24 cellular contexts compared by ENCODE assay signal in genomic region chr9:135882011-135882410, GRCh38. TPM values are rescaled to one million over a fixed set of nuclear protein-coding genes. Genes with fewer than 3 reads are reported as not detected.
DNase-seq lines count a peak whose midpoint lies in the region; ATAC-seq and TF ChIP-seq lines count a peak whose summit lies in the region.
"Had no signal": no experiment of that assay in that cellular context is flagged by ENCODE, and none has a peak within 500 bp of the region (broad histone marks: within the 10 kb centered on the region; RNA-seq: fewer than 3 reads in every experiment).

No MANE protein-coding gene starts in this region.

- peaks cover 0 to 12% (median 11%) of the 10 kb centered on the region in 3 experiments; a peak in 6 of 7 replicates for H3K36me3 Mint-ChIP-seq in H9 (ENCODE audit: insufficient read depth in 1 of 3, low read depth in 3 of 3)
- peaks cover 5% of the 10 kb centered on the region for H3K36me3 Mint-ChIP-seq in Calu3 (ENCODE audit: insufficient read depth, unreplicated experiment)

- no peak for TF ChIP-seq EP300 in stomach (IDR thresholded peaks at IDR 0.05)

- DNase-seq in H9: no peak
- DNase-seq in colonic mucosa: peak; percentile 13
- DNase-seq in mesenchymal stem cell: no peak
- DNase-seq in stomach: peak; percentile 15
- DNase-seq in Calu3: no peak
- DNase-seq in NCI-H2171 treated with DMSO at 0.1 percent for 48 hours (lab: John Stamatoyannopoulos, UW): no peak
- no peak for DNase-seq in stimulated activated naive CD8-positive, alpha-beta T cell treated with anti-CD3 and anti-CD28 coated beads, Interleukin-15, Interleukin-2, amounts not matched to agents 100 U/mL and 50 U/mL, for 24 hours
- DNase-seq: C1 segment of cervical spinal cord; Kasumi-1; MV-4-11; NCI-H1105; NCI-H1436 treated with DMSO at 0.1 percent for 48 hours; NCI-H1930; NCI-H2107; NCI-H446; NCI-H524 treated with DMSO at 0.1 percent for 48 hours; NCI-H82; NK-92 treated with Interleukin-12 subunit alpha and Interleukin-12 subunit beta, amount 100 ng/mL, for 24 hours; PC-3; SJCRH30 had no signal

- H3K9me3 Mint-ChIP-seq in H9 (no peaks in the 10 kb centered on the region), Calu3 (ENCODE audit: low read depth, unreplicated experiment) (no peaks in the 10 kb centered on the region)
- H3K9me3 Mint-ChIP-seq: CD8-positive, alpha-beta T cell had no signal

- H2AK5ac ChIP-seq in H9 (ENCODE audit: insufficient read length, low read length) (no peak overlapping the region), mesenchymal stem cell (ENCODE audit: low read length, severe bottlenecking) (no peak overlapping the region)

- H2BK5ac ChIP-seq in H9 (ENCODE audit: insufficient read length, low read length): no peak overlapping the region
- H2BK5ac ChIP-seq in mesenchymal stem cell (ENCODE audit: low read depth, low read length, poor library complexity, severe bottlenecking): no peak overlapping the region

- H2BK12ac ChIP-seq in H9 (ENCODE audit: insufficient read length, low read depth, low read length) (no peak overlapping the region), mesenchymal stem cell (ENCODE audit: low read length in 2 of 2) (no peak overlapping the region)

- no peak overlapping the region for H3K23ac ChIP-seq in H9 (ENCODE audit: insufficient read length, low read depth, low read length)
- H3K23ac ChIP-seq in mesenchymal stem cell (ENCODE audit: low read length in 2 of 2): no peak overlapping the region

- no CpG with 5 or more reads among the region's 12 CpGs for WGBS in H9 (ENCODE audit: extremely low coverage, insufficient read length, low lambda C conversion rate)
- WGBS in mesenchymal stem cell: 91% methylated on average over 12 of the region's 12 CpGs
- 83 to 87% (median 86%) methylated on average over 10 to 12 of the region's 12 CpGs for WGBS in stomach, 5 donors

- H3K79me1 ChIP-seq in H9 (ENCODE audit: insufficient read depth, low read depth, low read length, poor library complexity, severe bottlenecking): peaks cover 11% of the 10 kb centered on the region
- H3K79me1 ChIP-seq in mesenchymal stem cell (replicated peaks; ENCODE audit: low read length, poor library complexity, severe bottlenecking): peaks cover 27% of the 10 kb centered on the region

- peaks cover 61% of the 10 kb centered on the region for H3K79me2 ChIP-seq in H9 (ENCODE audit: insufficient read depth, low read length)

- H3K9ac ChIP-seq in H9 (ENCODE audit: extremely low read depth, insufficient read length, low read length) (no peak overlapping the region), colonic mucosa (ENCODE audit: low read depth in 2 of 2, low read length in 2 of 2) (no peak overlapping the region), mesenchymal stem cell (ENCODE audit: low read length) (no peak overlapping the region)

- no TSS peak for BruUV-seq in Calu3 (replicated peaks; lab: Mats Ljungman, UMichigan)

- H2AFZ ChIP-seq in H9 (ENCODE audit: low read length) (no peak overlapping the region), mesenchymal stem cell (ENCODE audit: low read depth, low read length) (no peak overlapping the region)

- H3K4me1 ChIP-seq in H9 (ENCODE audit: insufficient read depth, low read length) (peaks cover 8% of the 10 kb centered on the region), colonic mucosa (no peaks in the 10 kb centered on the region), mesenchymal stem cell (ENCODE audit: control insufficient read depth, insufficient read depth, low read depth, low read length) (peaks cover 45% of the 10 kb centered on the region), stomach (peaks cover 22 to 37% (median 30%) of the 10 kb centered on the region in 4 donors)

- no peaks in the 10 kb centered on the region for H3K27me3 ChIP-seq in H9 (ENCODE audit: insufficient read depth, low read length)
- no peaks in the 10 kb centered on the region for H3K27me3 ChIP-seq in colonic mucosa
- H3K27me3 ChIP-seq in mesenchymal stem cell (ENCODE audit: control insufficient read depth in 1 of 2, insufficient read depth in 1 of 2, low read length in 2 of 2): no peaks in the 10 kb centered on the region
- H3K27me3 ChIP-seq in stomach: no peaks in the 10 kb centered on the region
- H3K27me3 ChIP-seq: SJCRH30 had no signal

- H4K8ac ChIP-seq in H9 (replicated peaks; ENCODE audit: insufficient read length, low read depth, low read length) (no peak overlapping the region), mesenchymal stem cell (ENCODE audit: low read length) (no peak overlapping the region)

- no peak overlapping the region for H2BK20ac ChIP-seq in H9 (ENCODE audit: low read depth, low read length, poor library complexity, severe bottlenecking)

- H3K4me3 Mint-ChIP-seq in H9 (no peak overlapping the region), Calu3 (ENCODE audit: low read depth, unreplicated experiment) (no peak overlapping the region)
- H3K4me3 Mint-ChIP-seq: CD8-positive, alpha-beta T cell had no signal

- intact Hi-C loops in colonic mucosa (cut with DNase I) (no loop called here), stomach (cut with DNase I; ENCODE audit: low total_unique reads) (no loop called here), Calu3 (cut with micrococcal nuclease; ENCODE audit: unreplicated experiment) (no loop called here)

- peaks cover 53 to 64% of the 10 kb centered on the region in 2 experiments for H3K4me1 Mint-ChIP-seq in H9
- peaks cover 45% of the 10 kb centered on the region for H3K4me1 Mint-ChIP-seq in Calu3 (ENCODE audit: low read depth, unreplicated experiment)

- H3K23me2 ChIP-seq in H9 (ENCODE audit: insufficient read length, low read depth, low read length, poor library complexity, severe bottlenecking): no peaks in the 10 kb centered on the region

- H2BK15ac ChIP-seq in H9 (ENCODE audit: low read depth, low read length): no peak overlapping the region
- no peak overlapping the region for H2BK15ac ChIP-seq in mesenchymal stem cell (ENCODE audit: low read depth, poor library complexity, severe bottlenecking)

- no peak overlapping the region for H3T11ph ChIP-seq in H9 (ENCODE audit: low read length)

- no peaks in the 10 kb centered on the region for H4K20me1 ChIP-seq in H9 (ENCODE audit: control insufficient read depth, insufficient read depth, insufficient read length)

- H4K5ac ChIP-seq in H9 (ENCODE audit: insufficient read length, low read depth, low read length): no peak overlapping the region

- ATAC-seq in stimulated activated naive CD8-positive, alpha-beta T cell treated with anti-CD3 and anti-CD28 coated beads, Interleukin-15, Interleukin-2, amounts not matched to agents 100 U/mL and 50 U/mL, for 24 hours: no peak
- ATAC-seq: A549; CD8-positive, alpha-beta T cell; K562; PC-3; SK-N-SH treated with all-trans-retinoic acid at 6 μM for 48 hours had no signal

- H3K9me3 ChIP-seq in H9 (ENCODE audit: control insufficient read depth, low read depth, low read length) (no peaks in the 10 kb centered on the region), colonic mucosa (no peaks in the 10 kb centered on the region), mesenchymal stem cell (ENCODE audit: control insufficient read depth, low read length) (no peaks in the 10 kb centered on the region), stomach (no peaks in the 10 kb centered on the region)
- H3K9me3 ChIP-seq: A549, SJCRH30 had no signal

- H3K27me3 Mint-ChIP-seq in H9 (ENCODE audit: low read depth) (no peaks in the 10 kb centered on the region), Calu3 (ENCODE audit: unreplicated experiment) (no peaks in the 10 kb centered on the region)

- H3K4me3 ChIP-seq in colonic mucosa (no peak overlapping the region), mesenchymal stem cell (ENCODE audit: insufficient read depth in 1 of 2, low read depth in 1 of 2, low read length in 2 of 2) (no peak overlapping the region), stomach (no peak overlapping the region)
- H3K4me3 ChIP-seq: A549, K562, SJCRH30 had no signal

- H4K91ac ChIP-seq in H9 (ENCODE audit: insufficient read length, low read depth, low read length): no peak overlapping the region
- H4K91ac ChIP-seq in mesenchymal stem cell (ENCODE audit: low read length): peak overlapping the region; percentile 11

- no peak overlapping the region for H3K4ac ChIP-seq in H9 (ENCODE audit: low read depth, low read length)
- H3K4ac ChIP-seq in mesenchymal stem cell (ENCODE audit: low read depth in 1 of 2, low read length in 2 of 2): no peak overlapping the region

- H3K14ac ChIP-seq in H9 (ENCODE audit: insufficient read depth, low read length): no peak overlapping the region
- H3K14ac ChIP-seq in mesenchymal stem cell (ENCODE audit: low read length in 2 of 2): no peak overlapping the region

- H3K27ac Mint-ChIP-seq in H9 (peak overlapping the region; percentile 20 to 77 (median 41); a peak in 3 of 7 replicates), Calu3 (ENCODE audit: unreplicated experiment) (no peak overlapping the region)
- H3K27ac Mint-ChIP-seq: CD8-positive, alpha-beta T cell had no signal

- H3K4me2 ChIP-seq in H9 (ENCODE audit: insufficient read depth, insufficient read length, low read length) (no peak overlapping the region), mesenchymal stem cell (ENCODE audit: low read length, poor library complexity, severe bottlenecking) (no peak overlapping the region)
- H3K4me2 ChIP-seq: A549 had no signal

- H2BK120ac ChIP-seq in H9 (ENCODE audit: low read depth, low read length, poor library complexity, severe bottlenecking) (no peak overlapping the region), mesenchymal stem cell (ENCODE audit: low read depth, low read length) (no peak overlapping the region)

- no peak for TF ChIP-seq POLR2A in stomach (IDR thresholded peaks at IDR 0.05)

- H3K56ac ChIP-seq in H9 (ENCODE audit: insufficient read length, low read depth, low read length): no peak overlapping the region

- CTCF ChIA-PET in Calu3 (lab: Charles Lee): no interaction called here

- H3K36me3 ChIP-seq in colonic mucosa (no peaks in the 10 kb centered on the region), mesenchymal stem cell (ENCODE audit: control insufficient read depth in 1 of 2, insufficient read depth in 2 of 2, low read depth in 1 of 2, low read length in 2 of 2) (peaks cover 12 to 14% of the 10 kb centered on the region in 2 experiments), stomach (peaks cover 0 to 30% (median 27%) of the 10 kb centered on the region in 4 donors)

- TF ChIP-seq CTCF in H9 (conservative IDR thresholded peaks at IDR 0.05) (no peak), colonic mucosa (IDR thresholded peaks at IDR 0.05) (no peak), stomach (IDR thresholded peaks at IDR 0.05) (no peak), Calu3 (IDR thresholded peaks at IDR 0.05; ENCODE audit: unreplicated experiment) (no peak)

- H3K18ac ChIP-seq in H9 (ENCODE audit: insufficient read length, low read depth, low read length) (no peak overlapping the region), mesenchymal stem cell (ENCODE audit: low read depth in 1 of 2, low read length in 2 of 2) (peak overlapping the region in 1 of 2 experiments; percentile 13)

- H3K27ac ChIP-seq in H9 (ENCODE audit: insufficient read length, low read depth, low read length) (no peak overlapping the region), colonic mucosa (no peak overlapping the region), mesenchymal stem cell (ENCODE audit: low read length, poor library complexity, severe bottlenecking) (no peak overlapping the region), stomach (no peak overlapping the region)
- H3K27ac ChIP-seq: A549, SJCRH30 had no signal

RNA-seq across cellular contexts. Expression of gene CAMSAP1, which starts 25.3 kb away (rescaled TPM):
- 43.6 and 52.7 TPM in 2 replicates for total RNA-seq in H9 (2021)
- total RNA-seq in colonic mucosa: 10 to 100 TPM; 14.0 to 14.4 TPM
- 14.3 TPM for polyA plus RNA-seq in mesenchymal stem cell (2013, experiment 1 of 2)
- polyA plus RNA-seq in mesenchymal stem cell (2013, experiment 2 of 2): 16.0 TPM
- 100 to 1,000 TPM in 1 of 5 donors, 10 to 100 TPM in 4; 10.5 to 238 (median 15.4) TPM for total RNA-seq in stomach
- 1 to 10 TPM; 2.4 to 7.2 (median 3.7) TPM for polyA plus RNA-seq in stomach
- total RNA-seq in Calu3 (2022): 28.1 and 29.9 TPM in 2 replicates

Comparison
In these comparisons a context has a peak if more than half of its experiments do, and no peak if none do; other contexts are left out.
1. DNase-seq: peak in colonic mucosa (single experiment) and stomach (single experiment); none in H9 (single experiment), mesenchymal stem cell (single experiment), Calu3 (single experiment), NCI-H2171 treated with DMSO at 0.1 percent for 48 hours (single experiment) and stimulated activated naive CD8-positive, alpha-beta T cell treated with anti-CD3 and anti-CD28 coated beads, Interleukin-15, Interleukin-2, amounts not matched to agents 100 U/mL and 50 U/mL, for 24 hours (single experiment).